ENCODE assay signal across 8 cellular contexts in the genomic region with DNA sequence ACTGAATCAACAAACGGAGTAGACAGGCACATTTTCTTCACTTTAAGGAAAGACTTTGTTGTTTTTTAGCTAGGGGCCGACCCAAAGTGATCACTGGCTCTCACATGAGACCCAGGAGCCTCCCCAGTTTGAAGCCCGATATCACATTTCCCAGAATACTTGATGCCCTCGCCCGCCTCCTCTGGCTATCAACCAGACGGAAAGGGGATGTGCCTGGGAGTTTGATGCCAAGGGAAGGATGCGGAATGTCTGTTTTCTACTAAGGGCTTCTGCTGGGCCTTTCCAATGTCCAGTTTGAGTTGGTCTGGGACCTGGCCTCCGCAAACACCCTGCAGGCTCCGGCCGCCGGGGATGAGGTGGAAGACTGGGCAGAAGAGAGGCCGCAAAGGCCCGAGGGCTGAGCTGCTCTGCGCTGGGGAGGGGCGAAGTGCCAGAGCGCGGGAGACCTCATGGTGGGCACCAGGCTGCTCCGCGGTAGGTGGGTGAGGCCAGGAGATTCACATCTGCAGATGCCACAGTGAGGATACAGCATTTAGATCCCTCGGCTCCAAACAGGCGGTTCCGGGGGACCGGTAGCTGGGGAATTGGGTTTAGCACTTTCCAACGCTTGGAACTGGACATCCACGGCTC. TPM values are rescaled to one million over a fixed set of nuclear protein-coding genes. Genes with fewer than 3 reads are reported as not detected.
A peak's percentile ranks its signal among the peaks of the same experiment; 100 is the strongest.
DNase-seq lines count a peak whose midpoint lies in the region; ATAC-seq and TF ChIP-seq lines count a peak whose summit lies in the region.

No MANE protein-coding gene starts in this region.

- no peaks in the 10 kb centered on the region for H3K36me3 ChIP-seq in DOHH2 (ENCODE audit: control insufficient read depth, low read length)
- no peaks in the 10 kb centered on the region for H3K36me3 ChIP-seq in iPS-20b (ENCODE audit: insufficient read depth, low read depth, low read length)
- no peaks in the 10 kb centered on the region for H3K36me3 ChIP-seq in subcutaneous abdominal adipose tissue (ENCODE audit: control insufficient read depth in 5 of 5, insufficient read depth in 5 of 5, low read length in 5 of 5)

- H3K27me3 Mint-ChIP-seq in activated naive CD8-positive, alpha-beta T cell treated with anti-CD3 and anti-CD28 coated beads for 36 hours: no peaks in the 10 kb centered on the region

- no peak overlapping the region for H3K27ac ChIP-seq in DOHH2 (ENCODE audit: low read depth, low read length)
- no peak overlapping the region for H3K27ac ChIP-seq in iPS-20b (ENCODE audit: low read length)
- no peak overlapping the region for H3K27ac ChIP-seq in subcutaneous abdominal adipose tissue (ENCODE audit: low read depth, low read length)

- peak overlapping the region; percentile 88 for H3K4me3 Mint-ChIP-seq in activated naive CD8-positive, alpha-beta T cell treated with anti-CD3 and anti-CD28 coated beads for 36 hours

- H3K9me3 ChIP-seq in DOHH2 (ENCODE audit: control insufficient read depth, insufficient read depth, low read length) (no peaks in the 10 kb centered on the region), iPS-20b (ENCODE audit: insufficient read depth, low read depth, low read length) (no peaks in the 10 kb centered on the region), subcutaneous abdominal adipose tissue (ENCODE audit: control insufficient read depth in 5 of 5, low read length in 5 of 5) (no peaks in the 10 kb centered on the region)

- H3K9ac ChIP-seq in iPS-20b (ENCODE audit: low read depth, low read length) (peak overlapping the region; percentile 9; the same call in 1 of the 2 replicates), subcutaneous abdominal adipose tissue (ENCODE audit: low read length in 5 of 5) (peak overlapping the region in 3 of 5 donors; percentile 79 to 86 (median 86))

- H3K4me2 ChIP-seq in DOHH2 (ENCODE audit: low read length): peak overlapping the region; percentile 76

- H4K20me1 ChIP-seq in DOHH2 (ENCODE audit: control insufficient read depth, insufficient read depth, low read depth, low read length): no peaks in the 10 kb centered on the region

- no peaks in the 10 kb centered on the region for H3K9me2 ChIP-seq in DOHH2 (replicated peaks; ENCODE audit: control insufficient read depth, low read length)

- no peaks in the 10 kb centered on the region for H3K27me3 ChIP-seq in DOHH2 (ENCODE audit: control insufficient read depth, low read length)
- peaks cover 6% of the 10 kb centered on the region; the same call in 1 of the 2 replicates for H3K27me3 ChIP-seq in iPS-20b (ENCODE audit: insufficient read depth, low read length)
- H3K27me3 ChIP-seq in subcutaneous abdominal adipose tissue (ENCODE audit: control insufficient read depth in 5 of 5, insufficient read depth in 4 of 5, low read length in 5 of 5): no peaks in the 10 kb centered on the region

- ATAC-seq in HG03097 (IDR thresholded peaks at IDR 0.05; ENCODE audit: low FRiP score, unreplicated experiment): peak; percentile 25

- H3F3A ChIP-seq in DOHH2 (ENCODE audit: control insufficient read depth, insufficient read depth): no peaks in the 10 kb centered on the region

- no peak overlapping the region for H3K27ac Mint-ChIP-seq in activated naive CD8-positive, alpha-beta T cell treated with anti-CD3 and anti-CD28 coated beads for 36 hours

- H3K4me3 ChIP-seq in DOHH2 (ENCODE audit: low read length): peak overlapping the region; percentile 81
- peak overlapping the region; percentile 76 for H3K4me3 ChIP-seq in iPS-20b (ENCODE audit: low read length)
- H3K4me3 ChIP-seq in subcutaneous abdominal adipose tissue (ENCODE audit: low read depth in 1 of 5, low read length in 5 of 5): peak overlapping the region; percentile 58 to 87 (median 86)

- H3K4me1 Mint-ChIP-seq in activated naive CD8-positive, alpha-beta T cell treated with anti-CD3 and anti-CD28 coated beads for 36 hours: peaks cover 7% of the 10 kb centered on the region

- H3K9me3 Mint-ChIP-seq in activated naive CD8-positive, alpha-beta T cell treated with anti-CD3 and anti-CD28 coated beads for 36 hours: no peaks in the 10 kb centered on the region

- H3K4me1 ChIP-seq in DOHH2 (ENCODE audit: control insufficient read depth, low read length) (peaks cover 8% of the 10 kb centered on the region), iPS-20b (ENCODE audit: insufficient read depth, low read length) (no peaks in the 10 kb centered on the region), subcutaneous abdominal adipose tissue (ENCODE audit: control insufficient read depth in 5 of 5, insufficient read depth in 5 of 5, low read length in 5 of 5) (peaks cover 0 to 13% (median 11%) of the 10 kb centered on the region in 5 donors)

- no peaks in the 10 kb centered on the region for H3K79me2 ChIP-seq in DOHH2 (ENCODE audit: control insufficient read depth, low read length)

- no peaks in the 10 kb centered on the region for H3K36me3 Mint-ChIP-seq in activated naive CD8-positive, alpha-beta T cell treated with anti-CD3 and anti-CD28 coated beads for 36 hours

- TF ChIP-seq CTCF in DOHH2 (IDR thresholded peaks at IDR 0.05; ENCODE audit: low read depth, low read length, poor library complexity, severe bottlenecking): no peak

- no peak for DNase-seq in activated naive CD8-positive, alpha-beta T cell treated with anti-CD3 and anti-CD28 coated beads for 36 hours
- DNase-seq in germinal center (ENCODE audit: low spot score): no peak
- no peak for DNase-seq in superior temporal gyrus (ENCODE audit: extremely low spot score)
- no peak for DNase-seq in EL

RNA-seq across cellular contexts. Expression of a gene that starts 0.5 kb away (rescaled TPM):
- total RNA-seq in activated naive CD8-positive, alpha-beta T cell treated with anti-CD3 and anti-CD28 coated beads for 36 hours: 1 to 10 TPM in 1 of 2 experiments, under 1 TPM in 1; 0.82 to 1.9 TPM

RNA-seq across cellular contexts. Expression of a gene that starts 36.4 kb away (rescaled TPM):
- total RNA-seq in activated naive CD8-positive, alpha-beta T cell treated with anti-CD3 and anti-CD28 coated beads for 36 hours: 100 to 1,000 TPM; 129 to 133 TPM
